In genomic region chr6:144140859-144141258, GRCh38 we compare ENCODE assay signal across 16 cellular contexts. TPM values are rescaled to one million over a fixed set of nuclear protein-coding genes. Genes with fewer than 3 reads are reported as not detected.
DNase-seq lines count a peak whose midpoint lies in the region; ATAC-seq and TF ChIP-seq lines count a peak whose summit lies in the region.
"Had no signal": no experiment of that assay in that cellular context is flagged by ENCODE, and none has a peak within 500 bp of the region (broad histone marks: within the 10 kb centered on the region; RNA-seq: fewer than 3 reads in every experiment).

No MANE protein-coding gene starts in this region.

- H3K27me3 ChIP-seq in GM06990 (replicated peaks; ENCODE audit: control insufficient read depth, insufficient read depth, low read length), result no peaks in the 10 kb centered on the region
- H3K27me3 ChIP-seq: stomach had no signal

- ATAC-seq in HG02759 (IDR thresholded peaks at IDR 0.05; ENCODE audit: unreplicated experiment) (peak; percentile 81), HG03460 (IDR thresholded peaks at IDR 0.05; ENCODE audit: unreplicated experiment) (peak; percentile 75), esophagus mucosa (no peak)
- ATAC-seq: activated T-cell treated with anti-CD3 and anti-CD28 coated beads, Interleukin-2, amount 50 U/mL, for 4 hours had no signal

- no peak for TF ChIP-seq CTCF in GM06990 (IDR thresholded peaks at IDR 0.05; ENCODE audit: insufficient read depth, low read length, poor library complexity, severe bottlenecking)

- no peaks in the 10 kb centered on the region for H3K36me3 Mint-ChIP-seq in activated naive CD4-positive, alpha-beta T cell treated with anti-CD3 and anti-CD28 coated beads, Interleukin-2, amount 10 ng/mL, durations not matched to agents 7 days and 5 days
- H3K36me3 Mint-ChIP-seq: brain had no signal

- H3K27me3 Mint-ChIP-seq in activated naive CD4-positive, alpha-beta T cell treated with anti-CD3 and anti-CD28 coated beads, Interleukin-2, amount 10 ng/mL, durations not matched to agents 7 days and 5 days, result peaks cover 10% of the 10 kb centered on the region

- peak; percentile 45 for DNase-seq in GM06990 (ENCODE audit: extremely low read depth, insufficient read length)
- peak; percentile 14 for DNase-seq in GM19238 (ENCODE audit: insufficient read length, low spot score)
- no peak for DNase-seq in activated naive CD4-positive, alpha-beta T cell treated with anti-CD3 and anti-CD28 coated beads, Interleukin-2, amount 10 ng/mL, durations not matched to agents 7 days and 5 days
- no peak for DNase-seq in stimulated activated CD4-positive, alpha-beta T cell treated with anti-CD3 and anti-CD28 coated beads, Interleukin-2, amount 100 ng/mL, for 48 hours
- no peak for DNase-seq in NCI-H82 treated with DMSO at 0.1 percent for 48 hours (lab: John Stamatoyannopoulos, UW; ENCODE audit: unreplicated experiment)
- DNase-seq: activated T-cell treated with anti-CD3 and anti-CD28 coated beads, Interleukin-2, amount 50 U/mL, for 4 hours; hypothalamus; KG1; SHP77 treated with DMSO at 0.1 percent for 48 hours; stomach; WERI-Rb-1 had no signal

- no peaks in the 10 kb centered on the region for H3K9me3 Mint-ChIP-seq in activated naive CD4-positive, alpha-beta T cell treated with anti-CD3 and anti-CD28 coated beads, Interleukin-2, amount 10 ng/mL, durations not matched to agents 7 days and 5 days
- H3K9me3 Mint-ChIP-seq: activated T-cell treated with anti-CD3 and anti-CD28 coated beads, Interleukin-2, amount 50 U/mL, for 4 hours had no signal

- no peaks in the 10 kb centered on the region for H3K36me3 ChIP-seq in GM06990 (ENCODE audit: control insufficient read depth, insufficient read depth, low read length)
- H3K36me3 ChIP-seq: stomach, WERI-Rb-1 had no signal

- H3K4me3 Mint-ChIP-seq in activated naive CD4-positive, alpha-beta T cell treated with anti-CD3 and anti-CD28 coated beads, Interleukin-2, amount 10 ng/mL, durations not matched to agents 7 days and 5 days, result no peak overlapping the region
- H3K4me3 Mint-ChIP-seq: activated T-cell treated with anti-CD3 and anti-CD28 coated beads, Interleukin-2, amount 50 U/mL, for 4 hours; brain had no signal

- CTCF ChIA-PET in activated naive CD4-positive, alpha-beta T cell treated with anti-CD3 and anti-CD28 coated beads, Interleukin-2, amount 10 ng/mL, durations not matched to agents 7 days and 5 days (lab: Charles Lee), result no interaction called here

- H3K4me3 ChIP-seq in GM06990 (replicated peaks; ENCODE audit: low read depth, low read length), result no peak overlapping the region

- no peak overlapping the region for H3K27ac Mint-ChIP-seq in activated naive CD4-positive, alpha-beta T cell treated with anti-CD3 and anti-CD28 coated beads, Interleukin-2, amount 10 ng/mL, durations not matched to agents 7 days and 5 days
- H3K27ac Mint-ChIP-seq: brain, progenitor cell of endocrine pancreas had no signal

- H3K4me1 Mint-ChIP-seq in activated naive CD4-positive, alpha-beta T cell treated with anti-CD3 and anti-CD28 coated beads, Interleukin-2, amount 10 ng/mL, durations not matched to agents 7 days and 5 days, result no peaks in the 10 kb centered on the region
- H3K4me1 Mint-ChIP-seq: brain had no signal

RNA-seq across cellular contexts. Expression of gene STX11, which starts 9.5 kb away (rescaled TPM):
- 5.5 TPM for total RNA-seq in esophagus mucosa
- total RNA-seq: progenitor cell of endocrine pancreas had no signal

RNA-seq across cellular contexts. Expression of gene SF3B5, which starts 45.5 kb away (rescaled TPM):
- total RNA-seq in esophagus mucosa, result 162 TPM

Comparison
In these comparisons a context has a peak if more than half of its experiments do, and no peak if none do; other contexts are left out.
1. DNase-seq: peak in GM06990 (single experiment) and GM19238 (single experiment); none in activated naive CD4-positive, alpha-beta T cell treated with anti-CD3 and anti-CD28 coated beads, Interleukin-2, amount 10 ng/mL, durations not matched to agents 7 days and 5 days (single experiment), stimulated activated CD4-positive, alpha-beta T cell treated with anti-CD3 and anti-CD28 coated beads, Interleukin-2, amount 100 ng/mL, for 48 hours (0 of 2) and NCI-H82 treated with DMSO at 0.1 percent for 48 hours (single experiment).